Comparison of ENCODE assay signal across 1 cellular context in the genomic region with DNA sequence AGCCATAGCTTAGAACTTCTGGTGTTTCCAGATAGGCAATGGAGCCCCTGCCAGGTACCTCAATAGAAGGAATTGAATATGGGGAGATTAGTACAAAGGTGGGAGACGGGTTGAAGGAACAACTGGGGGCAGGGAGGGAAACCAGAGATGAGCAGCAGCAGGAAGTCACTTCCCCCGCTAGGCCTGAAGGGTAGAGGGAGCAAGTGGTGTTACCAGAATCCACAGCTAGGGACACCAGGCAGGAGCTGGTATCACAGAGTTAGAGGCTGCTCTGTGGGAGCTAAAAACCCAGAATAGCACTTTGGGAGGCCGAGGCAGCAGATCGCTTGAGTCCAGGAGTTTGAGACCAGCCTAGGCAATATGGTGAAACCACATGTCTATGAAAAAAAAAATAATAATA.
TF ChIP-seq lines count a peak whose summit lies in the region.

No MANE protein-coding gene starts in this region.

TF ChIP-seq in HEK293, 187 proteins besides CTCF, POLR2A, EP300 and RAD21 (continued from another document):
- TF ChIP-seq, protein P1, sequence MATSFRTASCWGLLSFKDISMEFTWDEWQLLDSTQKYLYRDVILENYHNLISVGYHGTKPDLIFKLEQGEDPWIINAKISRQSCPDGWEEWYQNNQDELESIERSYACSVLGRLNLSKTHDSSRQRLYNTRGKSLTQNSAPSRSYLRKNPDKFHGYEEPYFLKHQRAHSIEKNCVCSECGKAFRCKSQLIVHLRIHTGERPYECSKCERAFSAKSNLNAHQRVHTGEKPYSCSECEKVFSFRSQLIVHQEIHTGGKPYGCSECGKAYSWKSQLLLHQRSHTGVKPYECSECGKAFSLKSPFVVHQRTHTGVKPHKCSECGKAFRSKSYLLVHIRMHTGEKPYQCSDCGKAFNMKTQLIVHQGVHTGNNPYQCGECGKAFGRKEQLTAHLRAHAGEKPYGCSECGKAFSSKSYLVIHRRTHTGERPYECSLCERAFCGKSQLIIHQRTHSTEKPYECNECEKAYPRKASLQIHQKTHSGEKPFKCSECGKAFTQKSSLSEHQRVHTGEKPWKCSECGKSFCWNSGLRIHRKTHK (tag by site-specific recombination; IDR thresholded peaks at IDR 0.05), result no peak
- no peak for TF ChIP-seq ZNF48 (tag by site-specific recombination; IDR thresholded peaks at IDR 0.05)
- no peak for TF ChIP-seq RBAK (tag by site-specific recombination; IDR thresholded peaks at IDR 0.05)
